In the genomic region with DNA sequence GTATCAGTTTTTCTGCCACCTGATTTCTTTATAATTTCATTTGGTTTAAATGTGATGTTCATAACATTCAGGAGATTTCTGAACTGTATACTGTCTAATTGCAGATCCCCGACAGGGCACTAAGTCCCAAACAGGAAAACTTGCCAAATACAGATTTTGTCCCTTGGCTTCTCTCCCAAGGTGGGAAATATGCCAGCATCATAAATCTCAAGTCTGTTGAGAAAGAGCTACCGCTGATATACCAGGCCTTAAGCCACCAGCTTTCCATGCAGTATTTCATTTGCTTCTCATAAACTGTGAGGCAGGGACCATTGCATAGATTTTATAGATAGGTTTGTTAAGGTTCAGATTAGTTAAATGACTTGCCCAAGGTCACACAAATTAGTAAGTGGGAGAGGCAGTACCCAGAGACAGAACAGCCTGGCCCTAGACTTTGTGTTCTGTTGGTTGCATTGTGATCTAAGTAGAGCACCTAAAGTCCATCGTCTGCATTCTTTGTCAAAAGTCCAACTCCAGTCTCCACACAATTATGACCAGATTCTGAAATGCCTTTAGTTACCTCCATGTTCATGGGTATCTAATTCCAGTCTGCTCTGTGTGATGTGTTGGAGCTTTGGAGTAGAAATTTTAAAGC, we compare ENCODE assay signal across 12 cellular contexts. TPM values are rescaled to one million over a fixed set of nuclear protein-coding genes. Genes with fewer than 3 reads are reported as not detected.
DNase-seq lines count a peak whose midpoint lies in the region; ATAC-seq and TF ChIP-seq lines count a peak whose summit lies in the region.
"Had no signal": no experiment of that assay in that cellular context is flagged by ENCODE, and none has a peak within 500 bp of the region (broad histone marks: within the 10 kb centered on the region; RNA-seq: fewer than 3 reads in every experiment).

No MANE protein-coding gene starts in this region.

- DNase-seq in EL (peak; percentile 44), RWPE2 (ENCODE audit: low spot score) (no peak), heart right ventricle (no peak), skeletal muscle cell (ENCODE audit: low read depth) (peak; percentile 75), MV-4-11 (lab: John Stamatoyannopoulos, UW) (no peak), SIG-M5 treated with dmso at 0.1 percent for 504 hours (lab: John Stamatoyannopoulos, UW; ENCODE audit: unreplicated experiment) (no peak), activated gamma-delta T cell treated with Interleukin-2 at 50 U/mL for 16 hours (no peak)
- no peak for DNase-seq in activated CD4-positive, alpha-beta T cell treated with anti-CD3 and anti-CD28 coated beads for 1 hour
- DNase-seq: activated naive CD4-positive, alpha-beta T cell treated with anti-CD3 and anti-CD28 coated beads, Interleukin-2, amount 10 ng/mL, durations not matched to agents 7 days and 5 days; DND-41; stimulated activated CD4-positive, alpha-beta T cell treated with anti-CD3 and anti-CD28 coated beads, Interleukin-15, amount 100 ng/mL, for 24 hours; WERI-Rb-1 had no signal

- H3K4me1 ChIP-seq in RWPE2 (ENCODE audit: insufficient read depth, poor library complexity, severe bottlenecking) (peaks cover 4% of the 10 kb centered on the region), heart right ventricle (peaks cover 3 to 39% (median 27%) of the 10 kb centered on the region in 9 donors)

- no peaks in the 10 kb centered on the region for H3K9me3 ChIP-seq in RWPE2 (ENCODE audit: severe bottlenecking)
- H3K9me3 ChIP-seq in heart right ventricle: no peaks in the 10 kb centered on the region

- H3K36me3 ChIP-seq in RWPE2 (ENCODE audit: low read depth) (peaks cover 11% of the 10 kb centered on the region), heart right ventricle (peaks cover 0 to 14% (median 0%) of the 10 kb centered on the region in 9 donors)

- intact Hi-C loops in heart right ventricle (cut with DNase I): no loop called here

- TF ChIP-seq CTCF in RWPE2 (IDR thresholded peaks at IDR 0.05; ENCODE audit: poor library complexity, severe bottlenecking) (no peak), heart right ventricle (IDR thresholded peaks at IDR 0.05) (no peak)

- ATAC-seq in RWPE2 (ENCODE audit: low read depth) (0 out of 3 replicates have a peak, but pooled peaks have one; percentile 31), heart right ventricle (peak in 5 of 8 donors; percentile 29 to 82 (median 42))

- H3K27ac ChIP-seq in RWPE2 (ENCODE audit: poor library complexity, severe bottlenecking): no peak overlapping the region
- peak overlapping the region in 6 of 10 donors; percentile 13 to 65 (median 49) for H3K27ac ChIP-seq in heart right ventricle
- H3K27ac ChIP-seq: WERI-Rb-1 had no signal

- no peak overlapping the region for H3K4me3 ChIP-seq in RWPE2 (ENCODE audit: severe bottlenecking)
- no peak overlapping the region for H3K4me3 ChIP-seq in heart right ventricle
- H3K4me3 ChIP-seq in skeletal muscle cell (ENCODE audit: low read depth, low read length): no peak overlapping the region

- 19 to 28% methylated on average over 3 of the region's 3 CpGs for WGBS in heart right ventricle, 2 donors

- H3K27me3 ChIP-seq in RWPE2 (ENCODE audit: insufficient read depth, poor library complexity, severe bottlenecking) (no peaks in the 10 kb centered on the region), heart right ventricle (no peaks in the 10 kb centered on the region)

RNA-seq across cellular contexts. Expression of a gene that starts 16.2 kb away (rescaled TPM):
- total RNA-seq in heart right ventricle: under 1 TPM in 7 of 10 donors, not detected in 3; 0.32 to 0.95 (median 0.65) TPM
- under 1 TPM in 1 of 2 donors, not detected in 1; 0.25 TPM for polyA plus RNA-seq in heart right ventricle

Comparison
In these comparisons a context has a peak if more than half of its experiments do, and no peak if none do; other contexts are left out.
1. DNase-seq: peak in EL (single experiment) and skeletal muscle cell (single experiment); none in RWPE2 (single experiment), heart right ventricle (0 of 2), MV-4-11 (single experiment), SIG-M5 treated with dmso at 0.1 percent for 504 hours (single experiment), activated CD4-positive, alpha-beta T cell treated with anti-CD3 and anti-CD28 coated beads for 1 hour (single experiment) and activated gamma-delta T cell treated with Interleukin-2 at 50 U/mL for 16 hours (single experiment).